ENCODE assay signal across 8 cellular contexts in genomic region chr19:45496349-45496953, GRCh38. TPM values are rescaled to one million over a fixed set of nuclear protein-coding genes. Genes with fewer than 3 reads are reported as not detected.
DNase-seq lines count a peak whose midpoint lies in the region; ATAC-seq and TF ChIP-seq lines count a peak whose summit lies in the region.

No MANE protein-coding gene starts in this region.

- peaks cover 0 to 16% (median 0%) of the 10 kb centered on the region in 45 donors for H3K27me3 ChIP-seq in dorsolateral prefrontal cortex
- peaks cover 41% of the 10 kb centered on the region for H3K27me3 ChIP-seq in thymus (ENCODE audit: control insufficient read depth, insufficient read depth)

- ATAC-seq in HG03066 (IDR thresholded peaks at IDR 0.05; ENCODE audit: low read depth, unreplicated experiment) (peak; percentile 17), T-helper 17 cell (peak; percentile 14), memory B cell (ENCODE audit: low read depth) (peak; percentile 11)

- H3K9ac ChIP-seq in ES-I3 (ENCODE audit: low read depth, low read length): peak overlapping the region; percentile 83

- 2% methylated on average over 54 of the region's 54 CpGs for WGBS in thymus

- H3K4me3 Mint-ChIP-seq in T-helper 17 cell: peak overlapping the region; percentile 95
- peak overlapping the region; percentile 92 for H3K4me3 Mint-ChIP-seq in memory B cell

- intact Hi-C loops in dorsolateral prefrontal cortex (cut with DNase I): no loop called here

- TF ChIP-seq CTCF in dorsolateral prefrontal cortex (IDR thresholded peaks at IDR 0.05 in 54 of 56, conservative IDR thresholded peaks at IDR 0.05 in 2 of 56; ENCODE audit: low read depth in 1 of 56, partially characterized antibody in 56 of 56): no peak

- H3K27ac ChIP-seq in dorsolateral prefrontal cortex (peak overlapping the region in 50 of 59 donors; percentile 2 to 88 (median 68)), thymus (ENCODE audit: low read depth) (no peak overlapping the region)

- H3K4me3 ChIP-seq in dorsolateral prefrontal cortex: peak overlapping the region; percentile 56 to 89 (median 76)
- peak overlapping the region; percentile 56 for H3K4me3 ChIP-seq in thymus (ENCODE audit: low read length)

- DNase-seq in T-helper 17 cell (peak in 1 of 3 donors; percentile 43), dorsolateral prefrontal cortex (no peak), memory B cell (ENCODE audit: low spot score in 2 of 2) (peak in 1 of 2 donors; percentile 58), putamen (ENCODE audit: low spot score) (no peak), AML-193 (lab: John Stamatoyannopoulos, UW) (no peak)

- peaks cover 37% of the 10 kb centered on the region for H3K4me1 Mint-ChIP-seq in T-helper 17 cell
- H3K4me1 Mint-ChIP-seq in memory B cell: peaks cover 35% of the 10 kb centered on the region

- H3K9me3 ChIP-seq in ES-I3 (ENCODE audit: control insufficient read depth, insufficient read depth, low read length) (no peaks in the 10 kb centered on the region), T-helper 17 cell (ENCODE audit: control insufficient read depth, low read length, poor library complexity, severe bottlenecking) (no peaks in the 10 kb centered on the region), thymus (ENCODE audit: control insufficient read depth) (no peaks in the 10 kb centered on the region)

- H3K27ac Mint-ChIP-seq in T-helper 17 cell (peak overlapping the region; percentile 68), memory B cell (peak overlapping the region; percentile 11)

- H3K4me1 ChIP-seq in ES-I3 (ENCODE audit: insufficient read depth, low read length): peaks cover 7% of the 10 kb centered on the region; the same call in 1 of the 2 replicates
- H3K4me1 ChIP-seq in thymus (ENCODE audit: control insufficient read depth, insufficient read depth, low read length): peaks cover 12% of the 10 kb centered on the region

- peaks cover 2% of the 10 kb centered on the region for H3K9me3 Mint-ChIP-seq in memory B cell

- H3K36me3 ChIP-seq in ES-I3 (ENCODE audit: insufficient read depth, low read length) (no peaks in the 10 kb centered on the region), thymus (ENCODE audit: control insufficient read depth, insufficient read depth) (no peaks in the 10 kb centered on the region)

- H3K36me3 Mint-ChIP-seq in T-helper 17 cell (ENCODE audit: low read depth) (peaks cover 2% of the 10 kb centered on the region), memory B cell (peaks cover 5% of the 10 kb centered on the region)

- peaks cover 4% of the 10 kb centered on the region for H3K27me3 Mint-ChIP-seq in T-helper 17 cell
- H3K27me3 Mint-ChIP-seq in memory B cell: peaks cover 6% of the 10 kb centered on the region

RNA-seq across cellular contexts. Expression of gene RTN2, which starts 0.4 kb away (rescaled TPM):
- 1 to 10 TPM; 2.3 to 6.2 TPM for total RNA-seq in T-helper 17 cell
- total RNA-seq in dorsolateral prefrontal cortex: 100 to 1,000 TPM in 2 of 120 experiments, 10 to 100 TPM in 118; 18.9 to 124 (median 63.4) TPM
- 5.0 TPM for polyA plus RNA-seq in thymus

RNA-seq across cellular contexts. Expression of gene PPM1N, which starts 1.8 kb away (rescaled TPM):
- 1 to 10 TPM; 3.8 to 8.5 TPM for total RNA-seq in T-helper 17 cell
- total RNA-seq in dorsolateral prefrontal cortex: 1 to 10 TPM in 108 of 120 experiments, under 1 TPM in 12; 0.59 to 4.9 (median 1.9) TPM
- 4.0 TPM for polyA plus RNA-seq in thymus

RNA-seq across cellular contexts. Expression of gene VASP, which starts 10.8 kb away (rescaled TPM):
- total RNA-seq in T-helper 17 cell (100 to 1,000 TPM in 1 of 2 donors, 10 to 100 TPM in 1; 99.7 to 101 TPM), dorsolateral prefrontal cortex (10 to 100 TPM in 118 of 120 experiments, 1 to 10 TPM in 2; 7.0 to 36.7 (median 18.3) TPM)
- 138 TPM for polyA plus RNA-seq in thymus

RNA-seq across cellular contexts. Expression of gene FOSB, which starts 28.7 kb away (rescaled TPM):
- total RNA-seq in T-helper 17 cell: 1,000 to 10,000 TPM in 1 of 2 donors, 100 to 1,000 TPM in 1; 967 to 2,209 TPM
- total RNA-seq in dorsolateral prefrontal cortex: 100 to 1,000 TPM in 2 of 120 experiments, 10 to 100 TPM in 32, 1 to 10 TPM in 86; 2.6 to 168 (median 7.7) TPM
- 7.1 TPM for polyA plus RNA-seq in thymus
